1 cellular context compared by ENCODE assay signal in the genomic region with DNA sequence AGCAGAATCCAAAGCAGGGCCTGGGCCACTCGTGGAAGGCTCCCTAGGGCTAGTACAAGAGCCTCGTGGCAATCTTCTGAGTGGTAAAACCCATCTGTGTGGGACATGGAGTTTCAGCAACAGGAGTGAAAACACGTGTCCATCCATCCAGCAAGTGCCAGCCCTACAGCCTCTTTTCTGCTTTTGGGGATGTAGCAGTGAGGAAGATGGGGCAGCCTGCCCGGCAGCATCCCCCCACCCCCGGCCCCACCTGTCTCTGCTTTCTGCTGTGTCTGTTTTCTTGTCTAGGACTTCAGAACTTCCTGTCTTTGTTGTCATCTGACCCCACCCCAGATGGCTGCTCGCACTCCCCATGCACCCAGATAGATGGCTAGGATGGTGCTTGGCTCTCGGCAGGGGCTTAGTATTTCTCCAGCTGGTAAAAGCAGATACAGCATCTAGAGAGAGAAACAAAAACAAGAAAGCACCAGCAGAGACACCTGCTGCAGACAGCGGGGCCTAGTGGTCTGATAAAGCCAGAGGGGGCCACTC.
TF ChIP-seq lines count a peak whose summit lies in the region.

No MANE protein-coding gene starts in this region.

TF ChIP-seq in SK-N-SH, 30 proteins besides CTCF, POLR2A, EP300 and RAD21 (continued from another document):
- TF ChIP-seq EZH2phosphoT487 (IDR thresholded peaks at IDR 0.05; ENCODE audit: borderline replicate concordance, low read depth) (no peak), RFX5 (IDR thresholded peaks at IDR 0.05; ENCODE audit: low read length) (no peak), ELF1 (IDR thresholded peaks at IDR 0.05) (no peak), MAX (IDR thresholded peaks at IDR 0.05; ENCODE audit: low read depth) (no peak), GATA2 (CRISPR knock-in tag; IDR thresholded peaks at IDR 0.05) (no peak), FOSL2 (IDR thresholded peaks at IDR 0.05; ENCODE audit: borderline replicate concordance, low read depth) (no peak), POLR2AphosphoS5 (IDR thresholded peaks at IDR 0.05; ENCODE audit: low read depth, low read length) (no peak), RCOR1 (IDR thresholded peaks at IDR 0.05; ENCODE audit: low read length) (no peak), MEF2A (IDR thresholded peaks at IDR 0.05; ENCODE audit: borderline replicate concordance, low read depth) (no peak), USF2 (IDR thresholded peaks at IDR 0.05; ENCODE audit: borderline replicate concordance, low read depth, low read length) (no peak), REST (IDR thresholded peaks at IDR 0.05; ENCODE audit: low read depth, low read length) (no peak), TEAD4 (IDR thresholded peaks at IDR 0.05; ENCODE audit: borderline replicate concordance, insufficient read depth) (no peak), JUND (IDR thresholded peaks at IDR 0.05) (no peak)
TF ChIP-seq in SK-N-SH: peak in this region for 0.
